32 cellular contexts compared by ENCODE assay signal in genomic region chr9:106277931-106278330, GRCh38.
DNase-seq lines count a peak whose midpoint lies in the region; ATAC-seq, FAIRE-seq and TF ChIP-seq lines count a peak whose summit lies in the region.
"Had no signal": no experiment of that assay in that cellular context is flagged by ENCODE, and none has a peak within 500 bp of the region (broad histone marks: within the 10 kb centered on the region; RNA-seq: fewer than 3 reads in every experiment).

No MANE protein-coding gene starts in this region.

- peak overlapping the region; percentile 17 for H3K27ac ChIP-seq in astrocyte (ENCODE audit: low read depth, low read length)
- no peak overlapping the region for H3K27ac ChIP-seq in naive thymus-derived CD4-positive, alpha-beta T cell (ENCODE audit: low read depth, low read length)
- H3K27ac ChIP-seq: lower lobe of right lung, pancreas, SK-N-MC, uterus had no signal

- H3K4me3 Mint-ChIP-seq in astrocyte (ENCODE audit: unreplicated experiment), result peak overlapping the region; percentile 0
- H3K4me3 Mint-ChIP-seq in naive thymus-derived CD4-positive, alpha-beta T cell, result no peak overlapping the region
- no peak overlapping the region for H3K4me3 Mint-ChIP-seq in T-helper 2 cell treated with Interferon-gamma antibody and Interleukin-4, amounts not matched to agents 5 μg/mL and 100 μg/mL, for 36 hours
- H3K4me3 Mint-ChIP-seq: activated CD4-positive, alpha-beta memory T cell treated with anti-CD3 and anti-CD28 coated beads for 36 hours; activated naive CD8-positive, alpha-beta T cell treated with anti-CD3 and anti-CD28 coated beads, Interleukin-2, amount 50 U/mL, for 24 hours; activated T-cell treated with anti-CD3 and anti-CD28 coated beads, Interleukin-2, amount 50 U/mL, for 72 hours; CD4-positive, CD25-positive, alpha-beta regulatory T cell; nephron; stimulated activated naive CD8-positive, alpha-beta T cell treated with anti-CD3 and anti-CD28 coated beads, Interleukin-15, amount 100 ng/mL, for 72 hours; T-helper 1 cell treated with Interleukin-12 subunit alpha and Interleukin-12 subunit beta and Interleukin-4 antibody, amounts not matched to agents 30 μg/mL and 1 μg/mL, for 36 hours had no signal

- H3K4me2 ChIP-seq in astrocyte (ENCODE audit: low read length), result peak overlapping the region; percentile 45

- H3K36me3 ChIP-seq in astrocyte (ENCODE audit: insufficient read depth, low read length), result no peaks in the 10 kb centered on the region
- H3K36me3 ChIP-seq in naive thymus-derived CD4-positive, alpha-beta T cell (ENCODE audit: control insufficient read depth in 2 of 3, insufficient read depth in 3 of 3, low read length in 3 of 3), result no peaks in the 10 kb centered on the region
- H3K36me3 ChIP-seq: HAP-1, lower lobe of right lung, pancreas, uterus had no signal

- no peaks in the 10 kb centered on the region for H3K79me2 ChIP-seq in astrocyte (ENCODE audit: insufficient read depth, low read length)

- no peaks in the 10 kb centered on the region for H3K27me3 Mint-ChIP-seq in astrocyte (ENCODE audit: low read depth, unreplicated experiment)
- H3K27me3 Mint-ChIP-seq in naive thymus-derived CD4-positive, alpha-beta T cell, result no peaks in the 10 kb centered on the region
- H3K27me3 Mint-ChIP-seq in T-helper 2 cell treated with Interferon-gamma antibody and Interleukin-4, amounts not matched to agents 5 μg/mL and 100 μg/mL, for 36 hours (ENCODE audit: low read depth), result no peaks in the 10 kb centered on the region
- H3K27me3 Mint-ChIP-seq: activated CD4-positive, alpha-beta memory T cell treated with anti-CD3 and anti-CD28 coated beads for 36 hours; activated naive CD8-positive, alpha-beta T cell treated with anti-CD3 and anti-CD28 coated beads, Interleukin-2, amount 50 U/mL, for 24 hours; CD4-positive, CD25-positive, alpha-beta regulatory T cell; stimulated activated naive CD8-positive, alpha-beta T cell treated with anti-CD3 and anti-CD28 coated beads, Interleukin-15, amount 100 ng/mL, for 72 hours had no signal

- no peak overlapping the region for H3K9ac ChIP-seq in astrocyte (ENCODE audit: low read length)

- POLR2A ChIA-PET in naive thymus-derived CD4-positive, alpha-beta T cell (lab: Charles Lee), result no interaction called here

- no peaks in the 10 kb centered on the region for H3K27me3 ChIP-seq in astrocyte (ENCODE audit: insufficient read depth, low read length)
- H3K27me3 ChIP-seq in naive thymus-derived CD4-positive, alpha-beta T cell (ENCODE audit: control insufficient read depth in 2 of 2, insufficient read depth in 2 of 2, low read length in 2 of 2), result no peaks in the 10 kb centered on the region
- H3K27me3 ChIP-seq: pancreas, uterus had no signal

- peaks cover 6% of the 10 kb centered on the region for H3K4me1 Mint-ChIP-seq in astrocyte (ENCODE audit: low read depth, unreplicated experiment)
- H3K4me1 Mint-ChIP-seq in naive thymus-derived CD4-positive, alpha-beta T cell, result no peaks in the 10 kb centered on the region
- no peaks in the 10 kb centered on the region for H3K4me1 Mint-ChIP-seq in T-helper 2 cell treated with Interferon-gamma antibody and Interleukin-4, amounts not matched to agents 5 μg/mL and 100 μg/mL, for 36 hours (ENCODE audit: low read depth)
- H3K4me1 Mint-ChIP-seq: activated naive CD8-positive, alpha-beta T cell treated with anti-CD3 and anti-CD28 coated beads, Interleukin-2, amount 50 U/mL, for 24 hours; CD4-positive, CD25-positive, alpha-beta regulatory T cell; nephron; stimulated activated naive CD8-positive, alpha-beta T cell treated with anti-CD3 and anti-CD28 coated beads, Interleukin-15, amount 100 ng/mL, for 72 hours had no signal

- intact Hi-C loops in naive thymus-derived CD4-positive, alpha-beta T cell (cut with micrococcal nuclease), result no loop called here

- H4K20me1 ChIP-seq in astrocyte (ENCODE audit: insufficient read depth, low read length), result no peaks in the 10 kb centered on the region

- DNase-seq in A172 (ENCODE audit: low spot score), result peak; percentile 26
- peak; percentile 72 for DNase-seq in HT1080 (ENCODE audit: low read depth)
- DNase-seq in astrocyte (ENCODE audit: low read depth), result peak; percentile 68
- DNase-seq in myocyte (ENCODE audit: low read depth), result peak; percentile 1
- no peak for DNase-seq in naive thymus-derived CD4-positive, alpha-beta T cell
- DNase-seq in T-helper 2 cell treated with Interferon-gamma antibody and Interleukin-4, amounts not matched to agents 5 μg/mL and 100 μg/mL, for 36 hours (ENCODE audit: low spot score), result no peak
- DNase-seq in D721Med (ENCODE audit: insufficient read length, low spot score), result no peak
- DNase-seq: activated CD4-positive, alpha-beta memory T cell treated with anti-CD3 and anti-CD28 coated beads for 36 hours; activated naive CD4-positive, alpha-beta T cell; activated naive CD8-positive, alpha-beta T cell treated with anti-CD3 and anti-CD28 coated beads, Interleukin-2, amount 50 U/mL, for 24 hours; activated T-cell treated with anti-CD3 and anti-CD28 coated beads, Interleukin-2, amount 50 U/mL, for 72 hours; AML-193; CD4-positive, CD25-positive, alpha-beta regulatory T cell; hypothalamus; Kasumi-1; lower lobe of right lung; NCI-H1694; NCI-H446 treated with DMSO at 0.1 percent for 48 hours; NCI-H774; pancreas; retina; stimulated activated CD4-positive, alpha-beta T cell treated with anti-CD3 and anti-CD28 coated beads, Interleukin-1b, Interleukin-23, amount 100 ng/mL, for 48 hours; stimulated activated naive CD8-positive, alpha-beta T cell treated with anti-CD3 and anti-CD28 coated beads, Interleukin-15, amount 100 ng/mL, for 72 hours; uterus had no signal

- CTCF ChIA-PET in naive thymus-derived CD4-positive, alpha-beta T cell (lab: Charles Lee), result no interaction called here

- no peak for ATAC-seq in naive thymus-derived CD4-positive, alpha-beta T cell
- no peak for ATAC-seq in HG02798 (IDR thresholded peaks at IDR 0.05; ENCODE audit: poor library complexity, unreplicated experiment)
- ATAC-seq: activated naive CD8-positive, alpha-beta T cell treated with anti-CD3 and anti-CD28 coated beads, Interleukin-2, amount 50 U/mL, for 24 hours; activated T-cell treated with anti-CD3 and anti-CD28 coated beads, Interleukin-2, amount 50 U/mL, for 72 hours; GM12878; lower lobe of right lung; pancreas; stimulated activated naive CD8-positive, alpha-beta T cell treated with anti-CD3 and anti-CD28 coated beads, Interleukin-15, amount 100 ng/mL, for 72 hours had no signal

- no peaks in the 10 kb centered on the region for H3K36me3 Mint-ChIP-seq in astrocyte (ENCODE audit: low read depth, unreplicated experiment)
- H3K36me3 Mint-ChIP-seq in naive thymus-derived CD4-positive, alpha-beta T cell, result no peaks in the 10 kb centered on the region
- H3K36me3 Mint-ChIP-seq in T-helper 2 cell treated with Interferon-gamma antibody and Interleukin-4, amounts not matched to agents 5 μg/mL and 100 μg/mL, for 36 hours (ENCODE audit: low read depth), result no peaks in the 10 kb centered on the region
- H3K36me3 Mint-ChIP-seq: activated CD4-positive, alpha-beta memory T cell treated with anti-CD3 and anti-CD28 coated beads for 36 hours; CD4-positive, CD25-positive, alpha-beta regulatory T cell had no signal

- H3K9me3 ChIP-seq in astrocyte (ENCODE audit: insufficient read depth, low read depth, low read length), result no peaks in the 10 kb centered on the region
- H3K9me3 ChIP-seq in naive thymus-derived CD4-positive, alpha-beta T cell (ENCODE audit: control insufficient read depth in 2 of 3, low read length in 3 of 3), result no peaks in the 10 kb centered on the region
- H3K9me3 ChIP-seq: HAP-1, lower lobe of right lung, pancreas, uterus had no signal

- H3K9me3 Mint-ChIP-seq in astrocyte (ENCODE audit: unreplicated experiment), result peaks cover 8% of the 10 kb centered on the region
- peaks cover 0 to 31% (median 5%) of the 10 kb centered on the region in 11 donors for H3K9me3 Mint-ChIP-seq in naive thymus-derived CD4-positive, alpha-beta T cell
- peaks cover 15% of the 10 kb centered on the region for H3K9me3 Mint-ChIP-seq in T-helper 2 cell treated with Interferon-gamma antibody and Interleukin-4, amounts not matched to agents 5 μg/mL and 100 μg/mL, for 36 hours

- H3K27ac Mint-ChIP-seq in astrocyte (ENCODE audit: unreplicated experiment), result peak overlapping the region; percentile 54
- no peak overlapping the region for H3K27ac Mint-ChIP-seq in naive thymus-derived CD4-positive, alpha-beta T cell
- H3K27ac Mint-ChIP-seq in T-helper 2 cell treated with Interferon-gamma antibody and Interleukin-4, amounts not matched to agents 5 μg/mL and 100 μg/mL, for 36 hours, result no peak overlapping the region
- H3K27ac Mint-ChIP-seq: activated CD4-positive, alpha-beta memory T cell treated with anti-CD3 and anti-CD28 coated beads for 36 hours; activated naive CD8-positive, alpha-beta T cell treated with anti-CD3 and anti-CD28 coated beads, Interleukin-2, amount 50 U/mL, for 24 hours; activated T-cell treated with anti-CD3 and anti-CD28 coated beads, Interleukin-2, amount 50 U/mL, for 72 hours; CD4-positive, CD25-positive, alpha-beta regulatory T cell; nephron; stimulated activated naive CD8-positive, alpha-beta T cell treated with anti-CD3 and anti-CD28 coated beads, Interleukin-15, amount 100 ng/mL, for 72 hours; T-helper 1 cell treated with Interleukin-12 subunit alpha and Interleukin-12 subunit beta and Interleukin-4 antibody, amounts not matched to agents 30 μg/mL and 1 μg/mL, for 36 hours had no signal

- peaks cover 3% of the 10 kb centered on the region for H3K4me1 ChIP-seq in astrocyte (ENCODE audit: insufficient read depth, low read length)
- no peaks in the 10 kb centered on the region for H3K4me1 ChIP-seq in naive thymus-derived CD4-positive, alpha-beta T cell (ENCODE audit: control insufficient read depth in 2 of 2, insufficient read depth in 2 of 2, low read length in 2 of 2)
- H3K4me1 ChIP-seq: HAP-1, lower lobe of right lung, pancreas, uterus had no signal

- H3K4me3 ChIP-seq in astrocyte (ENCODE audit: insufficient read depth, low read depth, low read length), result no peak overlapping the region
- H3K4me3 ChIP-seq in naive thymus-derived CD4-positive, alpha-beta T cell (ENCODE audit: low read length), result no peak overlapping the region
- H3K4me3 ChIP-seq: GM12878, HAP-1, lower lobe of right lung, pancreas, SK-N-MC, uterus had no signal

- no peak for FAIRE-seq in astrocyte (lab: Jason Lieb, UNC)
- FAIRE-seq in D721Med (lab: Jason Lieb, UNC), result no peak
- FAIRE-seq: A204.1, GM12878, pancreas, TTC549 had no signal

- TF ChIP-seq CTCF in astrocyte (IDR thresholded peaks at IDR 0.05; ENCODE audit: insufficient read depth, low read depth, low read length) (no peak), D721Med (IDR thresholded peaks at IDR 0.05; ENCODE audit: insufficient read depth, missing control alignments) (no peak)

- H2AFZ ChIP-seq in astrocyte (ENCODE audit: low read depth, low read length), result no peak overlapping the region

Comparison
In these comparisons a context has a peak if more than half of its experiments do, and no peak if none do; other contexts are left out.
1. DNase-seq: peak in A172 (single experiment), HT1080 (single experiment), astrocyte (single experiment) and myocyte (single experiment); none in naive thymus-derived CD4-positive, alpha-beta T cell (0 of 9), T-helper 2 cell treated with Interferon-gamma antibody and Interleukin-4, amounts not matched to agents 5 μg/mL and 100 μg/mL, for 36 hours (single experiment) and D721Med (single experiment).